ENCODE assay signal across 1 cellular context in genomic region chr20:63864978-63865640, GRCh38.
TF ChIP-seq lines count a peak whose summit lies in the region.

Gene TPD52L2 (plus strand): TSS chr20:63865270. CDS start chr20:63865366, 96 bp downstream.

TF ChIP-seq in HEK293, 187 proteins besides CTCF, POLR2A, EP300 and RAD21 (continued from another document and continues in another):
- no peak for TF ChIP-seq ZNF449 (tag by site-specific recombination; IDR thresholded peaks at IDR 0.05)
- TF ChIP-seq ZSCAN23 (tag by site-specific recombination; IDR thresholded peaks at IDR 0.05) = no peak
- TF ChIP-seq ZFHX2 (tag by site-specific recombination; conservative IDR thresholded peaks at IDR 0.05) = peak; percentile 32; the same call in 1 of the 2 replicates
- TF ChIP-seq ZNF26 (tag by site-specific recombination; IDR thresholded peaks at IDR 0.05) = no peak
- peak; percentile 24; the same call in 1 of the 2 replicates for TF ChIP-seq ZNF837 (tag by site-specific recombination; IDR thresholded peaks at IDR 0.05)
- TF ChIP-seq OSR2 (tag by site-specific recombination; IDR thresholded peaks at IDR 0.05) = no peak
- peak; percentile 74 for TF ChIP-seq KLF8 (tag by site-specific recombination; IDR thresholded peaks at IDR 0.05)
- no peak for TF ChIP-seq ZNF202 (tag by site-specific recombination; IDR thresholded peaks at IDR 0.05; ENCODE audit: borderline replicate concordance)
- TF ChIP-seq ZNF768 (tag by site-specific recombination; IDR thresholded peaks at IDR 0.05) = no peak
- TF ChIP-seq ZSCAN18 (tag by site-specific recombination; IDR thresholded peaks at IDR 0.05) = no peak
- TF ChIP-seq ZNF785 (tag by site-specific recombination; IDR thresholded peaks at IDR 0.05) = no peak
- no peak for TF ChIP-seq ZNF24 (tag by site-specific recombination; IDR thresholded peaks at IDR 0.05)
- TF ChIP-seq ZNF169 (tag by site-specific recombination; IDR thresholded peaks at IDR 0.05) = no peak
- no peak for TF ChIP-seq MZF1 (tag by site-specific recombination; IDR thresholded peaks at IDR 0.05; ENCODE audit: borderline replicate concordance)
- no peak; the same call in 1 of the 2 replicates for TF ChIP-seq REST (tag by site-specific recombination; IDR thresholded peaks at IDR 0.05)
- TF ChIP-seq ZNF2 (tag by site-specific recombination; IDR thresholded peaks at IDR 0.05) = no peak; the same call in 1 of the 2 replicates
- TF ChIP-seq ZNF19 (tag by site-specific recombination; IDR thresholded peaks at IDR 0.05; ENCODE audit: low read depth) = no peak
- TF ChIP-seq, protein P1, sequence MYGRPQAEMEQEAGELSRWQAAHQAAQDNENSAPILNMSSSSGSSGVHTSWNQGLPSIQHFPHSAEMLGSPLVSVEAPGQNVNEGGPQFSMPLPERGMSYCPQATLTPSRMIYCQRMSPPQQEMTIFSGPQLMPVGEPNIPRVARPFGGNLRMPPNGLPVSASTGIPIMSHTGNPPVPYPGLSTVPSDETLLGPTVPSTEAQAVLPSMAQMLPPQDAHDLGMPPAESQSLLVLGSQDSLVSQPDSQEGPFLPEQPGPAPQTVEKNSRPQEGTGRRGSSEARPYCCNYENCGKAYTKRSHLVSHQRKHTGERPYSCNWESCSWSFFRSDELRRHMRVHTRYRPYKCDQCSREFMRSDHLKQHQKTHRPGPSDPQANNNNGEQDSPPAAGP (tag by site-specific recombination; IDR thresholded peaks at IDR 0.05) = peak; percentile 23; the same call in 1 of the 2 replicates
- no peak for TF ChIP-seq ZNF148 (tag by site-specific recombination; IDR thresholded peaks at IDR 0.05; ENCODE audit: borderline replicate concordance)
- TF ChIP-seq ZNF529 (tag by site-specific recombination; IDR thresholded peaks at IDR 0.05; ENCODE audit: insufficient replicate concordance) = no peak
- no peak for TF ChIP-seq ZNF335 (tag by site-specific recombination; conservative IDR thresholded peaks at IDR 0.05)
- TF ChIP-seq KLF16 (tag by site-specific recombination; IDR thresholded peaks at IDR 0.05) = peak; percentile 56; the same call in 1 of the 2 replicates
- TF ChIP-seq ZEB2 (tag by site-specific recombination; IDR thresholded peaks at IDR 0.05) = peak; percentile 72; the same call in 1 of the 2 replicates
- no peak for TF ChIP-seq HOXD13 (CRISPR knock-in tag; IDR thresholded peaks at IDR 0.05; ENCODE audit: borderline replicate concordance)
- TF ChIP-seq, protein P2, sequence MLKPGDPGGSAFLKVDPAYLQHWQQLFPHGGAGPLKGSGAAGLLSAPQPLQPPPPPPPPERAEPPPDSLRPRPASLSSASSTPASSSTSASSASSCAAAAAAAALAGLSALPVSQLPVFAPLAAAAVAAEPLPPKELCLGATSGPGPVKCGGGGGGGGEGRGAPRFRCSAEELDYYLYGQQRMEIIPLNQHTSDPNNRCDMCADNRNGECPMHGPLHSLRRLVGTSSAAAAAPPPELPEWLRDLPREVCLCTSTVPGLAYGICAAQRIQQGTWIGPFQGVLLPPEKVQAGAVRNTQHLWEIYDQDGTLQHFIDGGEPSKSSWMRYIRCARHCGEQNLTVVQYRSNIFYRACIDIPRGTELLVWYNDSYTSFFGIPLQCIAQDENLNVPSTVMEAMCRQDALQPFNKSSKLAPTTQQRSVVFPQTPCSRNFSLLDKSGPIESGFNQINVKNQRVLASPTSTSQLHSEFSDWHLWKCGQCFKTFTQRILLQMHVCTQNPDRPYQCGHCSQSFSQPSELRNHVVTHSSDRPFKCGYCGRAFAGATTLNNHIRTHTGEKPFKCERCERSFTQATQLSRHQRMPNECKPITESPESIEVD (tag by site-specific recombination; IDR thresholded peaks at IDR 0.05) = no peak
- no peak for TF ChIP-seq ZNF350 (tag by site-specific recombination; IDR thresholded peaks at IDR 0.05)
- TF ChIP-seq, protein P3, sequence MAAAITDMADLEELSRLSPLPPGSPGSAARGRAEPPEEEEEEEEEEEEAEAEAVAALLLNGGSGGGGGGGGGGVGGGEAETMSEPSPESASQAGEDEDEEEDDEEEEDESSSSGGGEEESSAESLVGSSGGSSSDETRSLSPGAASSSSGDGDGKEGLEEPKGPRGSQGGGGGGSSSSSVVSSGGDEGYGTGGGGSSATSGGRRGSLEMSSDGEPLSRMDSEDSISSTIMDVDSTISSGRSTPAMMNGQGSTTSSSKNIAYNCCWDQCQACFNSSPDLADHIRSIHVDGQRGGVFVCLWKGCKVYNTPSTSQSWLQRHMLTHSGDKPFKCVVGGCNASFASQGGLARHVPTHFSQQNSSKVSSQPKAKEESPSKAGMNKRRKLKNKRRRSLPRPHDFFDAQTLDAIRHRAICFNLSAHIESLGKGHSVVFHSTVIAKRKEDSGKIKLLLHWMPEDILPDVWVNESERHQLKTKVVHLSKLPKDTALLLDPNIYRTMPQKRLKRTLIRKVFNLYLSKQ (tag by site-specific recombination; IDR thresholded peaks at IDR 0.05; ENCODE audit: borderline replicate concordance) = no peak
- TF ChIP-seq, protein P4, sequence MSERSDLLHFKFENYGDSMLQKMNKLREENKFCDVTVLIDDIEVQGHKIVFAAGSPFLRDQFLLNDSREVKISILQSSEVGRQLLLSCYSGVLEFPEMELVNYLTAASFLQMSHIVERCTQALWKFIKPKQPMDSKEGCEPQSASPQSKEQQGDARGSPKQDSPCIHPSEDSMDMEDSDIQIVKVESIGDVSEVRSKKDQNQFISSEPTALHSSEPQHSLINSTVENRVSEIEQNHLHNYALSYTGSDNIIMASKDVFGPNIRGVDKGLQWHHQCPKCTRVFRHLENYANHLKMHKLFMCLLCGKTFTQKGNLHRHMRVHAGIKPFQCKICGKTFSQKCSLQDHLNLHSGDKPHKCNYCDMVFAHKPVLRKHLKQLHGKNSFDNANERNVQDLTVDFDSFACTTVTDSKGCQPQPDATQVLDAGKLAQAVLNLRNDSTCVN (tag by site-specific recombination; optimal IDR thresholded peaks at IDR 0.05) = peak; percentile 86
- TF ChIP-seq, protein P5, sequence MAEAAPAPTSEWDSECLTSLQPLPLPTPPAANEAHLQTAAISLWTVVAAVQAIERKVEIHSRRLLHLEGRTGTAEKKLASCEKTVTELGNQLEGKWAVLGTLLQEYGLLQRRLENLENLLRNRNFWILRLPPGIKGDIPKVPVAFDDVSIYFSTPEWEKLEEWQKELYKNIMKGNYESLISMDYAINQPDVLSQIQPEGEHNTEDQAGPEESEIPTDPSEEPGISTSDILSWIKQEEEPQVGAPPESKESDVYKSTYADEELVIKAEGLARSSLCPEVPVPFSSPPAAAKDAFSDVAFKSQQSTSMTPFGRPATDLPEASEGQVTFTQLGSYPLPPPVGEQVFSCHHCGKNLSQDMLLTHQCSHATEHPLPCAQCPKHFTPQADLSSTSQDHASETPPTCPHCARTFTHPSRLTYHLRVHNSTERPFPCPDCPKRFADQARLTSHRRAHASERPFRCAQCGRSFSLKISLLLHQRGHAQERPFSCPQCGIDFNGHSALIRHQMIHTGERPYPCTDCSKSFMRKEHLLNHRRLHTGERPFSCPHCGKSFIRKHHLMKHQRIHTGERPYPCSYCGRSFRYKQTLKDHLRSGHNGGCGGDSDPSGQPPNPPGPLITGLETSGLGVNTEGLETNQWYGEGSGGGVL (tag by site-specific recombination; IDR thresholded peaks at IDR 0.05) = no peak
- no peak; the same call in none of the 2 replicates for TF ChIP-seq ZFP37 (tag by site-specific recombination; IDR thresholded peaks at IDR 0.05)
- TF ChIP-seq ZNF501 (tag by site-specific recombination; IDR thresholded peaks at IDR 0.05) = 0 out of 2 replicates have a peak, but pooled peaks have one; percentile 40
- no peak for TF ChIP-seq ZNF48 (tag by site-specific recombination; IDR thresholded peaks at IDR 0.05)
- TF ChIP-seq GLI2 (tag by site-specific recombination; IDR thresholded peaks at IDR 0.05; ENCODE audit: borderline replicate concordance, low read depth) = no peak
- TF ChIP-seq, protein P6, sequence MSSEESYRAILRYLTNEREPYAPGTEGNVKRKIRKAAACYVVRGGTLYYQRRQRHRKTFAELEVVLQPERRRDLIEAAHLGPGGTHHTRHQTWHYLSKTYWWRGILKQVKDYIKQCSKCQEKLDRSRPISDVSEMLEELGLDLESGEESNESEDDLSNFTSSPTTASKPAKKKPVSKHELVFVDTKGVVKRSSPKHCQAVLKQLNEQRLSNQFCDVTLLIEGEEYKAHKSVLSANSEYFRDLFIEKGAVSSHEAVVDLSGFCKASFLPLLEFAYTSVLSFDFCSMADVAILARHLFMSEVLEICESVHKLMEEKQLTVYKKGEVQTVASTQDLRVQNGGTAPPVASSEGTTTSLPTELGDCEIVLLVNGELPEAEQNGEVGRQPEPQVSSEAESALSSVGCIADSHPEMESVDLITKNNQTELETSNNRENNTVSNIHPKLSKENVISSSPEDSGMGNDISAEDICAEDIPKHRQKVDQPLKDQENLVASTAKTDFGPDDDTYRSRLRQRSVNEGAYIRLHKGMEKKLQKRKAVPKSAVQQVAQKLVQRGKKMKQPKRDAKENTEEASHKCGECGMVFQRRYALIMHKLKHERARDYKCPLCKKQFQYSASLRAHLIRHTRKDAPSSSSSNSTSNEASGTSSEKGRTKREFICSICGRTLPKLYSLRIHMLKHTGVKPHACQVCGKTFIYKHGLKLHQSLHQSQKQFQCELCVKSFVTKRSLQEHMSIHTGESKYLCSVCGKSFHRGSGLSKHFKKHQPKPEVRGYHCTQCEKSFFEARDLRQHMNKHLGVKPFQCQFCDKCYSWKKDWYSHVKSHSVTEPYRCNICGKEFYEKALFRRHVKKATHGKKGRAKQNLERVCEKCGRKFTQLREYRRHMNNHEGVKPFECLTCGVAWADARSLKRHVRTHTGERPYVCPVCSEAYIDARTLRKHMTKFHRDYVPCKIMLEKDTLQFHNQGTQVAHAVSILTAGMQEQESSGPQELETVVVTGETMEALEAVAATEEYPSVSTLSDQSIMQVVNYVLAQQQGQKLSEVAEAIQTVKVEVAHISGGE (tag by site-specific recombination; conservative IDR thresholded peaks at IDR 0.05; ENCODE audit: low read depth) = peak; percentile 97
- no peak for TF ChIP-seq ZNF658 (tag by site-specific recombination; IDR thresholded peaks at IDR 0.05)
